In the genomic region with DNA sequence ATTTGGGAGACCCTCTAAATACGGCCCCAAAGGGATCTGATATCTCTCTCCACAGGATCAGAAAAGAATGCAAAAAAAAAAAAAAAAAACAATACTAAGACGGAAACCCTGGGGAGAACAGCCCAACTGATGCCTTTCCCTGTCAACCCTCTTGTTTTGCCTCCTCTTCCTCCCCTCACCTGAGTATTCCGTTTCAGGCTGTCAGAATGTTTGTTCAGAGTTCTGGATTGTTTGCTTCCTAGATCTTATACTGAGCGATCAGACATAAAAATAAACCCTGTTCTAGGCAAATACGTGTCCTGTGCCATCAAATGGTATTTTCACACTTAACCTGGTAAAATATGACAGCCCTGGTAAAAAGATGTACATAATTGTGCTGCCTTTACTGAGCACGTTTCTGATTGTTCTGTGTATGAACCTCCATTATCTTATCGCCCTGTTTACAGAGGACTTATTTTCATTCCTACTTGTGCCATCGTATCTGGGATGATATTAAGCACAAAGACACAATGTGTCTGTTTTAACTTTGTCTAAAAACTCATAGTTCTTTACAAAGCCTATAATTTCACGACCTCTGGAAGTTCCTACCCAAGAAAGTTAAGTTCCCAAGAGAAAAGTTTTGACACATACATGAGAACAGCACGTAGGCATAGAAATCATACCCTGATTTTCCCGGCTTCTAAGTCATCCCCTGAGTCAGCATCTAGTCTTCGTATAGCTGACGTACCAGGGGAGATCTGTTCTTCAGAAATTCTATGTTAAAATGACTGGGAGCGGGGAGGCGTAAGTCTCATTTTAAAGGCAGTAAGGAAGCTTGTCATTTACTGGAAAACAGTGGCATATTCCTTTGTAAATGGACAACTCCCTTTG, we compare ENCODE assay signal across 3 cellular contexts.
TF ChIP-seq lines count a peak whose summit lies in the region.

No MANE protein-coding gene starts in this region.

TF ChIP-seq in SK-N-SH, 30 proteins besides CTCF, POLR2A, EP300 and RAD21:
- TF ChIP-seq FOXJ3 (CRISPR knock-in tag; IDR thresholded peaks at IDR 0.05) (no peak), SMC3 (IDR thresholded peaks at IDR 0.05; ENCODE audit: low read depth, low read length) (no peak), POLR2AphosphoS5 (IDR thresholded peaks at IDR 0.05; ENCODE audit: low read depth, low read length) (no peak), FOXM1 (IDR thresholded peaks at IDR 0.05; ENCODE audit: low read depth) (no peak), RXRA (IDR thresholded peaks at IDR 0.05; ENCODE audit: borderline replicate concordance, low read depth) (no peak), NRF1 (IDR thresholded peaks at IDR 0.05; ENCODE audit: low read depth, low read length) (no peak), FOSL2 (IDR thresholded peaks at IDR 0.05; ENCODE audit: borderline replicate concordance, low read depth) (no peak), TAF1 (IDR thresholded peaks at IDR 0.05; ENCODE audit: borderline replicate concordance, low read depth, low read length) (no peak), GABPA (IDR thresholded peaks at IDR 0.05; ENCODE audit: low read depth) (no peak), ELF1 (IDR thresholded peaks at IDR 0.05) (no peak), TCF12 (IDR thresholded peaks at IDR 0.05) (no peak), EZH2phosphoT487 (IDR thresholded peaks at IDR 0.05; ENCODE audit: borderline replicate concordance, low read depth) (no peak)
- TF ChIP-seq, protein P1, sequence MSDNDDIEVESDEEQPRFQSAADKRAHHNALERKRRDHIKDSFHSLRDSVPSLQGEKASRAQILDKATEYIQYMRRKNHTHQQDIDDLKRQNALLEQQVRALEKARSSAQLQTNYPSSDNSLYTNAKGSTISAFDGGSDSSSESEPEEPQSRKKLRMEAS (IDR thresholded peaks at IDR 0.05; ENCODE audit: low read depth): no peak
- TF ChIP-seq, protein P2, sequence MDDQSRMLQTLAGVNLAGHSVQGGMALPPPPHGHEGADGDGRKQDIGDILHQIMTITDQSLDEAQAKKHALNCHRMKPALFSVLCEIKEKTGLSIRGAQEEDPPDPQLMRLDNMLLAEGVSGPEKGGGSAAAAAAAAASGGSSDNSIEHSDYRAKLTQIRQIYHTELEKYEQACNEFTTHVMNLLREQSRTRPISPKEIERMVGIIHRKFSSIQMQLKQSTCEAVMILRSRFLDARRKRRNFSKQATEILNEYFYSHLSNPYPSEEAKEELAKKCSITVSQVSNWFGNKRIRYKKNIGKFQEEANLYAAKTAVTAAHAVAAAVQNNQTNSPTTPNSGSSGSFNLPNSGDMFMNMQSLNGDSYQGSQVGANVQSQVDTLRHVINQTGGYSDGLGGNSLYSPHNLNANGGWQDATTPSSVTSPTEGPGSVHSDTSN (IDR thresholded peaks at IDR 0.05): no peak

TF ChIP-seq in SK-N-SH treated with all-trans-retinoic acid at 6 μM for 48 hours, 23 proteins besides CTCF, POLR2A, EP300 and RAD21:
- TF ChIP-seq ZNF8 (CRISPR knock-in tag; IDR thresholded peaks at IDR 0.05) (no peak), CSDC2 (CRISPR knock-in tag; IDR thresholded peaks at IDR 0.05) (no peak)

TF ChIP-seq in GM12878, 131 proteins besides CTCF, POLR2A, EP300 and RAD21:
- TF ChIP-seq CREB1 (IDR thresholded peaks at IDR 0.05; ENCODE audit: low read depth) (0 out of 2 replicates have a peak, but pooled peaks have one; percentile 30), TARDBP (IDR thresholded peaks at IDR 0.05; ENCODE audit: borderline replicate concordance) (0 out of 2 replicates have a peak, but pooled peaks have one; percentile 11), ZNF622 (IDR thresholded peaks at IDR 0.05) (no peak), CBX3 (IDR thresholded peaks at IDR 0.05; ENCODE audit: borderline replicate concordance, low read depth) (no peak), EZH2 (IDR thresholded peaks at IDR 0.05; ENCODE audit: borderline replicate concordance, control insufficient read depth, low read depth, low read length) (no peak)
TF ChIP-seq in GM12878: peak in this region for 2.
